1 cellular context compared by ENCODE assay signal in the genomic region with DNA sequence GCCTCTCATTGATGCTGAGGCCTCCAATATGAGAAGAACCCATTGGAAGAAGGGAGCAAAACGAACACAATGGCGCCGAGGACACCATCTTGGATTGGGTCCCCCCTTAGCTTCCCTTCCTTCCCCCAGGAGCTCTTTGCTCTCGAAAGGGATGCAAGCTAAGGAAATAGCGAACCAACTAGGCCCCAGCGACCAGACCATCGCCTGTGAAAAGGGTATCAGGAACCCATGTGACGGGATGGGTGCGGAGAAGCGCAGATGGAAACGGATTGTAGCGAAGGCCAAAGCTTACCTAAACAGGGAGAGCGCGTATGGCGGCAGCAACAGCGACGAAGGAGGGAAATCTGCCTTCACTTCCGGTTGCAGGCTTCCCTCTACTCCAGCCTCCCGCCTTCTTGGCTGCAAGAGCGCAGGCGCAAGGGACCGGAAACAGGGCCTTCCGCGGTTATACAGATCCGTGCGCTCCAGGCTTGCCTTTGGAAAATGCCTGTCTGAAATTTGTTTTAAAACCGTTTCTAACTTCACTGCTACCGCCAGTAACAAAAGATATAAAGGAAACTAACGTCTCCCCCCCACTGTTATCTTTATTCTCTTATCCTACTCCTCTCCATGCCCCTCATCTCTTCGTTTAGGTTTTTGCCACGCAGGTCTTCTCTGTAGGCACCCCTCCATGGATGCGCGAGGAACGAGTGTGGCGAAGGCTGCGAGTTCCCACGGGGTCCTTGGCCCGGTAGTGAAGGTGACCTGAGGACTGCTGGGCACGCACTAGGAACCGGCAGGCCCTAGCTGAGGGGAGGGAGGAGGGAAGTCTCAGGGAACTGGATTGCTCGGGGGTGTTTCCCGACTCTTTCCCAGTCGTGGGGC.
TF ChIP-seq lines count a peak whose summit lies in the region.

A gene (minus strand): TSS at position 346 of the 864 bp plus-strand sequence. CDS start 1,471 bp downstream, outside the sequence.

TF ChIP-seq in H1, 55 proteins besides CTCF, POLR2A, EP300 and RAD21:
- TF ChIP-seq SIX5 (IDR thresholded peaks at IDR 0.05; ENCODE audit: low read depth, low read length) (no peak), SP2 (IDR thresholded peaks at IDR 0.05; ENCODE audit: low read length) (no peak), RNF2 (IDR thresholded peaks at IDR 0.05; ENCODE audit: borderline replicate concordance, low read depth, low read length, missing control alignments, poor library complexity, severe bottlenecking) (no peak), CHD1 (IDR thresholded peaks at IDR 0.05; ENCODE audit: low read depth, low read length) (peak; percentile 45; the same call in 1 of the 2 replicates), TCF12 (IDR thresholded peaks at IDR 0.05; ENCODE audit: low read depth, low read length) (no peak), GABPA (IDR thresholded peaks at IDR 0.05; ENCODE audit: borderline replicate concordance, insufficient read depth, low read length) (peak; percentile 88; the same call in 1 of the 2 replicates), CTBP2 (IDR thresholded peaks at IDR 0.05; ENCODE audit: borderline replicate concordance, insufficient read depth, insufficient read length, low read length) (no peak), KDM4A (IDR thresholded peaks at IDR 0.05; ENCODE audit: low read depth, low read length, severe bottlenecking) (peak; percentile 65), ZNF274 (IDR thresholded peaks at IDR 0.05; ENCODE audit: borderline replicate concordance, extremely low read depth, low read length) (no peak), JUND (IDR thresholded peaks at IDR 0.05; ENCODE audit: low read length) (peak; percentile 72), BACH1 (IDR thresholded peaks at IDR 0.05; ENCODE audit: low read length) (peak; percentile 87), NRF1 (IDR thresholded peaks at IDR 0.05; ENCODE audit: low read depth, low read length) (peak; percentile 78), SUZ12 (IDR thresholded peaks at IDR 0.05; ENCODE audit: low read length) (no peak), TEAD4 (IDR thresholded peaks at IDR 0.05; ENCODE audit: low read depth, low read length) (no peak), PHF8 (conservative IDR thresholded peaks at IDR 0.05; ENCODE audit: low read depth, low read length) (peak; percentile 68), CBX5 (IDR thresholded peaks at IDR 0.05; ENCODE audit: low read depth, low read length) (no peak), TBP (IDR thresholded peaks at IDR 0.05; ENCODE audit: low read depth, low read length) (peak; percentile 97), JUN (IDR thresholded peaks at IDR 0.05; ENCODE audit: low read depth, low read length) (no peak), ASH2L (IDR thresholded peaks at IDR 0.05; ENCODE audit: low read length) (peak; percentile 76), POLR2AphosphoS5 (IDR thresholded peaks at IDR 0.05; ENCODE audit: low read depth, low read length) (peak; percentile 99), HDAC2 (IDR thresholded peaks at IDR 0.05; ENCODE audit: borderline replicate concordance in 1 of 2, low read depth in 2 of 2, low read length in 2 of 2) (peak in 1 of 2 experiments; percentile 75; a peak in 1 of 4 replicates), BRCA1 (IDR thresholded peaks at IDR 0.05; ENCODE audit: low read depth, low read length) (peak; percentile 18; the same call in 1 of the 2 replicates), SP1 (IDR thresholded peaks at IDR 0.05; ENCODE audit: low read depth, low read length) (peak; percentile 65; the same call in 1 of the 2 replicates), CEBPB (IDR thresholded peaks at IDR 0.05; ENCODE audit: low read depth, low read length) (peak; percentile 21; the same call in 1 of the 2 replicates), FOSL1 (IDR thresholded peaks at IDR 0.05; ENCODE audit: insufficient read depth, low read depth, low read length) (no peak), TAF1 (IDR thresholded peaks at IDR 0.05; ENCODE audit: low read depth, low read length) (peak; percentile 99), KDM5A (IDR thresholded peaks at IDR 0.05; ENCODE audit: low read length) (0 out of 2 replicates have a peak, but pooled peaks have one; percentile 10), RXRA (IDR thresholded peaks at IDR 0.05; ENCODE audit: insufficient read depth, low read depth, low read length) (no peak), TAF7 (optimal IDR thresholded peaks at IDR 0.05; ENCODE audit: borderline replicate concordance, low read depth, low read length) (peak; percentile 99), GTF2F1 (IDR thresholded peaks at IDR 0.05; ENCODE audit: borderline replicate concordance, low read depth, low read length) (peak; percentile 88), CREB1 (IDR thresholded peaks at IDR 0.05) (peak; percentile 51; the same call in 1 of the 2 replicates), EZH2 (IDR thresholded peaks at IDR 0.05; ENCODE audit: low read depth, low read length, severe bottlenecking) (no peak), HDAC6 (IDR thresholded peaks at IDR 0.05; ENCODE audit: low read depth, low read length) (no peak), SAP30 (IDR thresholded peaks at IDR 0.05; ENCODE audit: insufficient read depth, insufficient replicate concordance, low read length) (peak; percentile 76), BCL11A (IDR thresholded peaks at IDR 0.05; ENCODE audit: low read depth in 2 of 2, low read length in 2 of 2) (no peak), SP4 (IDR thresholded peaks at IDR 0.05; ENCODE audit: low read length) (peak; percentile 99), CHD2 (IDR thresholded peaks at IDR 0.05; ENCODE audit: low read length) (peak; percentile 66; the same call in 1 of the 2 replicates), YY1 (IDR thresholded peaks at IDR 0.05; ENCODE audit: low read depth, low read length) (peak; percentile 97), POU5F1 (IDR thresholded peaks at IDR 0.05; ENCODE audit: low read depth, low read length) (no peak), SIN3A (conservative IDR thresholded peaks at IDR 0.05 in 1 of 2, IDR thresholded peaks at IDR 0.05 in 1 of 2; ENCODE audit: low read depth in 1 of 2, low read length in 2 of 2) (peak; percentile 70 to 85; a peak in 3 of 4 replicates), EGR1 (IDR thresholded peaks at IDR 0.05; ENCODE audit: borderline replicate concordance, low read depth, low read length) (peak; percentile 41; the same call in 1 of the 2 replicates), MAFK (IDR thresholded peaks at IDR 0.05; ENCODE audit: low read depth, low read length) (no peak), SRF (IDR thresholded peaks at IDR 0.05; ENCODE audit: low read depth, low read length) (no peak), NANOG (IDR thresholded peaks at IDR 0.05; ENCODE audit: insufficient read depth, low read depth, low read length, poor library complexity, severe bottlenecking) (no peak), CBX8 (IDR thresholded peaks at IDR 0.05; ENCODE audit: borderline replicate concordance, low read depth, low read length) (no peak)
- TF ChIP-seq, protein P1, sequence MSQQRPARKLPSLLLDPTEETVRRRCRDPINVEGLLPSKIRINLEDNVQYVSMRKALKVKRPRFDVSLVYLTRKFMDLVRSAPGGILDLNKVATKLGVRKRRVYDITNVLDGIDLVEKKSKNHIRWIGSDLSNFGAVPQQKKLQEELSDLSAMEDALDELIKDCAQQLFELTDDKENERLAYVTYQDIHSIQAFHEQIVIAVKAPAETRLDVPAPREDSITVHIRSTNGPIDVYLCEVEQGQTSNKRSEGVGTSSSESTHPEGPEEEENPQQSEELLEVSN (IDR thresholded peaks at IDR 0.05), result peak; percentile 80
- TF ChIP-seq, protein P2, sequence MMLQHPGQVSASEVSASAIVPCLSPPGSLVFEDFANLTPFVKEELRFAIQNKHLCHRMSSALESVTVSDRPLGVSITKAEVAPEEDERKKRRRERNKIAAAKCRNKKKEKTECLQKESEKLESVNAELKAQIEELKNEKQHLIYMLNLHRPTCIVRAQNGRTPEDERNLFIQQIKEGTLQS (IDR thresholded peaks at IDR 0.05; ENCODE audit: insufficient read depth, low read depth, low read length), result no peak
- TF ChIP-seq, protein P3, sequence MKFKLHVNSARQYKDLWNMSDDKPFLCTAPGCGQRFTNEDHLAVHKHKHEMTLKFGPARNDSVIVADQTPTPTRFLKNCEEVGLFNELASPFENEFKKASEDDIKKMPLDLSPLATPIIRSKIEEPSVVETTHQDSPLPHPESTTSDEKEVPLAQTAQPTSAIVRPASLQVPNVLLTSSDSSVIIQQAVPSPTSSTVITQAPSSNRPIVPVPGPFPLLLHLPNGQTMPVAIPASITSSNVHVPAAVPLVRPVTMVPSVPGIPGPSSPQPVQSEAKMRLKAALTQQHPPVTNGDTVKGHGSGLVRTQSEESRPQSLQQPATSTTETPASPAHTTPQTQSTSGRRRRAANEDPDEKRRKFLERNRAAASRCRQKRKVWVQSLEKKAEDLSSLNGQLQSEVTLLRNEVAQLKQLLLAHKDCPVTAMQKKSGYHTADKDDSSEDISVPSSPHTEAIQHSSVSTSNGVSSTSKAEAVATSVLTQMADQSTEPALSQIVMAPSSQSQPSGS (IDR thresholded peaks at IDR 0.05; ENCODE audit: low read length), result peak; percentile 75
- TF ChIP-seq, protein P4, sequence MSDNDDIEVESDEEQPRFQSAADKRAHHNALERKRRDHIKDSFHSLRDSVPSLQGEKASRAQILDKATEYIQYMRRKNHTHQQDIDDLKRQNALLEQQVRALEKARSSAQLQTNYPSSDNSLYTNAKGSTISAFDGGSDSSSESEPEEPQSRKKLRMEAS (IDR thresholded peaks at IDR 0.05), result peak; percentile 79
- TF ChIP-seq, protein P5, sequence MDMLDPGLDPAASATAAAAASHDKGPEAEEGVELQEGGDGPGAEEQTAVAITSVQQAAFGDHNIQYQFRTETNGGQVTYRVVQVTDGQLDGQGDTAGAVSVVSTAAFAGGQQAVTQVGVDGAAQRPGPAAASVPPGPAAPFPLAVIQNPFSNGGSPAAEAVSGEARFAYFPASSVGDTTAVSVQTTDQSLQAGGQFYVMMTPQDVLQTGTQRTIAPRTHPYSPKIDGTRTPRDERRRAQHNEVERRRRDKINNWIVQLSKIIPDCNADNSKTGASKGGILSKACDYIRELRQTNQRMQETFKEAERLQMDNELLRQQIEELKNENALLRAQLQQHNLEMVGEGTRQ (IDR thresholded peaks at IDR 0.05; ENCODE audit: low read length), result no peak
- TF ChIP-seq, protein P6, sequence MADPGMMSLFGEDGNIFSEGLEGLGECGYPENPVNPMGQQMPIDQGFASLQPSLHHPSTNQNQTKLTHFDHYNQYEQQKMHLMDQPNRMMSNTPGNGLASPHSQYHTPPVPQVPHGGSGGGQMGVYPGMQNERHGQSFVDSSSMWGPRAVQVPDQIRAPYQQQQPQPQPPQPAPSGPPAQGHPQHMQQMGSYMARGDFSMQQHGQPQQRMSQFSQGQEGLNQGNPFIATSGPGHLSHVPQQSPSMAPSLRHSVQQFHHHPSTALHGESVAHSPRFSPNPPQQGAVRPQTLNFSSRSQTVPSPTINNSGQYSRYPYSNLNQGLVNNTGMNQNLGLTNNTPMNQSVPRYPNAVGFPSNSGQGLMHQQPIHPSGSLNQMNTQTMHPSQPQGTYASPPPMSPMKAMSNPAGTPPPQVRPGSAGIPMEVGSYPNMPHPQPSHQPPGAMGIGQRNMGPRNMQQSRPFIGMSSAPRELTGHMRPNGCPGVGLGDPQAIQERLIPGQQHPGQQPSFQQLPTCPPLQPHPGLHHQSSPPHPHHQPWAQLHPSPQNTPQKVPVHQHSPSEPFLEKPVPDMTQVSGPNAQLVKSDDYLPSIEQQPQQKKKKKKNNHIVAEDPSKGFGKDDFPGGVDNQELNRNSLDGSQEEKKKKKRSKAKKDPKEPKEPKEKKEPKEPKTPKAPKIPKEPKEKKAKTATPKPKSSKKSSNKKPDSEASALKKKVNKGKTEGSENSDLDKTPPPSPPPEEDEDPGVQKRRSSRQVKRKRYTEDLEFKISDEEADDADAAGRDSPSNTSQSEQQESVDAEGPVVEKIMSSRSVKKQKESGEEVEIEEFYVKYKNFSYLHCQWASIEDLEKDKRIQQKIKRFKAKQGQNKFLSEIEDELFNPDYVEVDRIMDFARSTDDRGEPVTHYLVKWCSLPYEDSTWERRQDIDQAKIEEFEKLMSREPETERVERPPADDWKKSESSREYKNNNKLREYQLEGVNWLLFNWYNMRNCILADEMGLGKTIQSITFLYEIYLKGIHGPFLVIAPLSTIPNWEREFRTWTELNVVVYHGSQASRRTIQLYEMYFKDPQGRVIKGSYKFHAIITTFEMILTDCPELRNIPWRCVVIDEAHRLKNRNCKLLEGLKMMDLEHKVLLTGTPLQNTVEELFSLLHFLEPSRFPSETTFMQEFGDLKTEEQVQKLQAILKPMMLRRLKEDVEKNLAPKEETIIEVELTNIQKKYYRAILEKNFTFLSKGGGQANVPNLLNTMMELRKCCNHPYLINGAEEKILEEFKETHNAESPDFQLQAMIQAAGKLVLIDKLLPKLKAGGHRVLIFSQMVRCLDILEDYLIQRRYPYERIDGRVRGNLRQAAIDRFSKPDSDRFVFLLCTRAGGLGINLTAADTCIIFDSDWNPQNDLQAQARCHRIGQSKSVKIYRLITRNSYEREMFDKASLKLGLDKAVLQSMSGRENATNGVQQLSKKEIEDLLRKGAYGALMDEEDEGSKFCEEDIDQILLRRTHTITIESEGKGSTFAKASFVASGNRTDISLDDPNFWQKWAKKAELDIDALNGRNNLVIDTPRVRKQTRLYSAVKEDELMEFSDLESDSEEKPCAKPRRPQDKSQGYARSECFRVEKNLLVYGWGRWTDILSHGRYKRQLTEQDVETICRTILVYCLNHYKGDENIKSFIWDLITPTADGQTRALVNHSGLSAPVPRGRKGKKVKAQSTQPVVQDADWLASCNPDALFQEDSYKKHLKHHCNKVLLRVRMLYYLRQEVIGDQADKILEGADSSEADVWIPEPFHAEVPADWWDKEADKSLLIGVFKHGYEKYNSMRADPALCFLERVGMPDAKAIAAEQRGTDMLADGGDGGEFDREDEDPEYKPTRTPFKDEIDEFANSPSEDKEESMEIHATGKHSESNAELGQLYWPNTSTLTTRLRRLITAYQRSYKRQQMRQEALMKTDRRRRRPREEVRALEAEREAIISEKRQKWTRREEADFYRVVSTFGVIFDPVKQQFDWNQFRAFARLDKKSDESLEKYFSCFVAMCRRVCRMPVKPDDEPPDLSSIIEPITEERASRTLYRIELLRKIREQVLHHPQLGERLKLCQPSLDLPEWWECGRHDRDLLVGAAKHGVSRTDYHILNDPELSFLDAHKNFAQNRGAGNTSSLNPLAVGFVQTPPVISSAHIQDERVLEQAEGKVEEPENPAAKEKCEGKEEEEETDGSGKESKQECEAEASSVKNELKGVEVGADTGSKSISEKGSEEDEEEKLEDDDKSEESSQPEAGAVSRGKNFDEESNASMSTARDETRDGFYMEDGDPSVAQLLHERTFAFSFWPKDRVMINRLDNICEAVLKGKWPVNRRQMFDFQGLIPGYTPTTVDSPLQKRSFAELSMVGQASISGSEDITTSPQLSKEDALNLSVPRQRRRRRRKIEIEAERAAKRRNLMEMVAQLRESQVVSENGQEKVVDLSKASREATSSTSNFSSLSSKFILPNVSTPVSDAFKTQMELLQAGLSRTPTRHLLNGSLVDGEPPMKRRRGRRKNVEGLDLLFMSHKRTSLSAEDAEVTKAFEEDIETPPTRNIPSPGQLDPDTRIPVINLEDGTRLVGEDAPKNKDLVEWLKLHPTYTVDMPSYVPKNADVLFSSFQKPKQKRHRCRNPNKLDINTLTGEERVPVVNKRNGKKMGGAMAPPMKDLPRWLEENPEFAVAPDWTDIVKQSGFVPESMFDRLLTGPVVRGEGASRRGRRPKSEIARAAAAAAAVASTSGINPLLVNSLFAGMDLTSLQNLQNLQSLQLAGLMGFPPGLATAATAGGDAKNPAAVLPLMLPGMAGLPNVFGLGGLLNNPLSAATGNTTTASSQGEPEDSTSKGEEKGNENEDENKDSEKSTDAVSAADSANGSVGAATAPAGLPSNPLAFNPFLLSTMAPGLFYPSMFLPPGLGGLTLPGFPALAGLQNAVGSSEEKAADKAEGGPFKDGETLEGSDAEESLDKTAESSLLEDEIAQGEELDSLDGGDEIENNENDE (IDR thresholded peaks at IDR 0.05; ENCODE audit: insufficient replicate concordance, low read length), result no peak
